29 cellular contexts compared by ENCODE assay signal in the genomic region with DNA sequence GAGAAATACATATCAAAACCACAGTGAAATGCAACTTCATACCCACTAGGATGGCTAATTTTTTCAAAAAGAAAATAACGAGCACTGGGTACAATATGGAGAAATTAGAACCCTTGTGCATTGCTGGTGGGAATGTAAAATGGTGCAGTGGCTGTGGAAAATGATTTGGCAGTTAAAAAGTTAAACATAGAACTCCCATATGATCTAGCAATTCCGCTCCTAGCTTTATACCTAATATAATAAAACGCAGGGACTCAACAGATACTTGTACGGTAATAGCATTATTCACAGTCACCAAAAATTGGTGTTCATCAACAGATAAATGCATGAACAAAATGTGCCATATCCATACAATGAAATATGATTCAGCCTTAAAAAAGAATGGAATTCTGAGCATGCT. TPM values are rescaled to one million over a fixed set of nuclear protein-coding genes. Genes with fewer than 3 reads are reported as not detected.
"Had no signal": no experiment of that assay in that cellular context is flagged by ENCODE, and none has a peak within 500 bp of the region (broad histone marks: within the 10 kb centered on the region; RNA-seq: fewer than 3 reads in every experiment).

No MANE protein-coding gene starts in this region.

- H3K36me3 Mint-ChIP-seq: stimulated activated effector memory CD8-positive, alpha-beta T cell treated with anti-CD3 and anti-CD28 coated beads, Interleukin-12 subunit alpha, Interleukin-12 subunit beta, amount 100 ng/mL, for 72 hours; stimulated activated memory B cell treated with anti-CD40 and anti-IgM and Interleukin-4, amounts not matched to agents 10 μg/mL and 1 μg/mL and 100 μg/mL, for 72 hours; stimulated activated naive B cell treated with anti-CD40 and anti-IgM and Interleukin-4, amounts not matched to agents 10 μg/mL and 1 μg/mL and 100 μg/mL, for 72 hours; type B pancreatic cell had no signal

- H3K4me1 Mint-ChIP-seq: stimulated activated effector memory CD8-positive, alpha-beta T cell treated with anti-CD3 and anti-CD28 coated beads, Interleukin-12 subunit alpha, Interleukin-12 subunit beta, amount 100 ng/mL, for 72 hours; stimulated activated memory B cell treated with anti-CD40 and anti-IgM and Interleukin-4, amounts not matched to agents 10 μg/mL and 1 μg/mL and 100 μg/mL, for 72 hours; stimulated activated naive B cell treated with anti-CD40 and anti-IgM and Interleukin-4, amounts not matched to agents 10 μg/mL and 1 μg/mL and 100 μg/mL, for 72 hours; stimulated activated naive CD8-positive, alpha-beta T cell treated with anti-CD3 and anti-CD28 coated beads, Interleukin-15, amount 100 ng/mL, for 72 hours had no signal

- H3K4me3 ChIP-seq: stomach, suprapubic skin, testis, thoracic aorta, thyroid gland, tibial artery, tibial nerve, transverse colon, upper lobe of left lung, upper lobe of right lung, uterus, vagina had no signal

- H3K27ac Mint-ChIP-seq: stimulated activated effector memory CD8-positive, alpha-beta T cell treated with anti-CD3 and anti-CD28 coated beads, Interleukin-12 subunit alpha, Interleukin-12 subunit beta, amount 100 ng/mL, for 72 hours; stimulated activated memory B cell treated with anti-CD40 and anti-IgM and Interleukin-4, amounts not matched to agents 10 μg/mL and 1 μg/mL and 100 μg/mL, for 72 hours; stimulated activated naive B cell treated with anti-CD40 and anti-IgM and Interleukin-4, amounts not matched to agents 10 μg/mL and 1 μg/mL and 100 μg/mL, for 72 hours; stimulated activated naive CD8-positive, alpha-beta T cell treated with anti-CD3 and anti-CD28 coated beads, Interleukin-15, amount 100 ng/mL, for 72 hours; stimulated activated naive CD8-positive, alpha-beta T cell treated with anti-CD3 and anti-CD28 coated beads, Interleukin-15, Interleukin-2, amounts not matched to agents 100 ng/mL and 50 ng/mL, for 24 hours; type B pancreatic cell had no signal

- DNase-seq: stimulated activated CD4-positive, alpha-beta T cell treated with anti-CD3 and anti-CD28 coated beads, Interleukin-2, amount 100 ng/mL, for 48 hours; stimulated activated CD4-positive, alpha-beta T cell treated with anti-CD3 and anti-CD28 coated beads, Interleukin-4, amount 100 ng/mL, for 1 hour; stimulated activated CD4-positive, alpha-beta T cell treated with anti-CD3 and anti-CD28 coated beads, Interleukin-4, amount 100 ng/mL, for 24 hours; stimulated activated CD4-positive, alpha-beta T cell treated with anti-CD3 and anti-CD28 coated beads, Interleukin-4, amount 100 ng/mL, for 4 hours; stimulated activated CD8-positive, alpha-beta memory T cell treated with anti-CD3 and anti-CD28 coated beads, Interleukin-4, amount 100 ng/mL, for 48 hours; stimulated activated naive B cell treated with anti-CD40 and anti-IgM and Interleukin-4, amounts not matched to agents 10 μg/mL and 1 μg/mL and 100 μg/mL, for 72 hours; stimulated activated naive CD4-positive, alpha-beta T cell; stimulated activated naive CD4-positive, alpha-beta T cell treated with Interleukin-2 at 50 U/mL for 16 hours; stimulated activated naive CD8-positive, alpha-beta T cell treated with anti-CD3 and anti-CD28 coated beads, Interleukin-15, amount 100 ng/mL, for 72 hours; stimulated activated naive CD8-positive, alpha-beta T cell treated with anti-CD3 and anti-CD28 coated beads, Interleukin-15, Interleukin-2, amounts not matched to agents 100 U/mL and 50 U/mL, for 24 hours; stomach; substantia nigra; testis; thyroid gland; tibial artery; transverse colon; trophoblast cell; upper lobe of left lung; upper lobe of right lung; uterus had no signal

- H3K27ac ChIP-seq: stomach, suprapubic skin, testis, thoracic aorta, thyroid gland, tibial artery, tibial nerve, transverse colon, upper lobe of left lung, upper lobe of right lung, uterus, vagina had no signal

- H3K36me3 ChIP-seq: stomach, suprapubic skin, thoracic aorta, thyroid gland, tibial artery, tibial nerve, transverse colon, upper lobe of left lung, upper lobe of right lung, uterus, vagina had no signal

- H3K4me3 Mint-ChIP-seq: stimulated activated effector memory CD8-positive, alpha-beta T cell treated with anti-CD3 and anti-CD28 coated beads, Interleukin-12 subunit alpha, Interleukin-12 subunit beta, amount 100 ng/mL, for 72 hours; stimulated activated memory B cell treated with anti-CD40 and anti-IgM and Interleukin-4, amounts not matched to agents 10 μg/mL and 1 μg/mL and 100 μg/mL, for 72 hours; stimulated activated naive B cell treated with anti-CD40 and anti-IgM and Interleukin-4, amounts not matched to agents 10 μg/mL and 1 μg/mL and 100 μg/mL, for 72 hours; stimulated activated naive CD8-positive, alpha-beta T cell treated with anti-CD3 and anti-CD28 coated beads, Interleukin-15, amount 100 ng/mL, for 72 hours; stimulated activated naive CD8-positive, alpha-beta T cell treated with anti-CD3 and anti-CD28 coated beads, Interleukin-15, Interleukin-2, amounts not matched to agents 100 ng/mL and 50 ng/mL, for 24 hours; type B pancreatic cell had no signal

- H3K4me1 ChIP-seq: testis, tibial artery, tibial nerve, transverse colon, upper lobe of left lung, upper lobe of right lung, uterus, vagina had no signal

- H3K9me3 ChIP-seq: testis, thoracic aorta, thyroid gland, tibial nerve, transverse colon, upper lobe of left lung, upper lobe of right lung, uterus, vagina had no signal

- H3K27me3 ChIP-seq: suprapubic skin, testis, thyroid gland, tibial artery, tibial nerve, transverse colon, upper lobe of left lung, upper lobe of right lung, uterus, vagina had no signal

- H3K9me3 Mint-ChIP-seq: type B pancreatic cell had no signal

RNA-seq across cellular contexts. Expression of gene PLPP4, which starts 58.8 kb away (rescaled TPM):
- total RNA-seq: stomach, thoracic aorta, tibial nerve, ureter had no signal
